In genomic region chr7:80630611-80631010, GRCh38 we compare ENCODE assay signal across 14 cellular contexts. TPM values are rescaled to one million over a fixed set of nuclear protein-coding genes. Genes with fewer than 3 reads are reported as not detected.
A peak's percentile ranks its signal among the peaks of the same experiment; 100 is the strongest.
DNase-seq lines count a peak whose midpoint lies in the region; ATAC-seq and TF ChIP-seq lines count a peak whose summit lies in the region.
"Had no signal": no experiment of that assay in that cellular context is flagged by ENCODE, and none has a peak within 500 bp of the region (broad histone marks: within the 10 kb centered on the region; RNA-seq: fewer than 3 reads in every experiment).

No MANE protein-coding gene starts in this region.

- no peak overlapping the region for H3K27ac ChIP-seq in ovary
- H3K27ac ChIP-seq: VCaP had no signal

- no peak for ATAC-seq in GM18519 (IDR thresholded peaks at IDR 0.05; ENCODE audit: low FRiP score, unreplicated experiment)
- ATAC-seq: stimulated activated naive CD8-positive, alpha-beta T cell treated with anti-CD3 and anti-CD28 coated beads, Interleukin-15, Interleukin-2, amounts not matched to agents 100 U/mL and 50 U/mL, for 24 hours had no signal

- no peaks in the 10 kb centered on the region for H3K36me3 ChIP-seq in ovary

- TF ChIP-seq CTCF in fibroblast of mammary gland (conservative IDR thresholded peaks at IDR 0.05; ENCODE audit: control insufficient read depth, insufficient read depth, low read depth, low read length) (no peak), ovary (IDR thresholded peaks at IDR 0.05) (no peak)

- H3K27me3 ChIP-seq in ovary: no peaks in the 10 kb centered on the region

- DNase-seq in SHP77 (lab: John Stamatoyannopoulos, UW) (peak; percentile 4 to 8), SHP77 treated with DMSO at 0.1 percent for 48 hours (lab: John Stamatoyannopoulos, UW) (no peak), NCI-H345 (lab: John Stamatoyannopoulos, UW) (peak; percentile 96), fibroblast of mammary gland (ENCODE audit: low read depth) (peak; percentile 46), stromal cell of bone marrow (ENCODE audit: low read depth) (peak; percentile 18), T1000 (lab: John Stamatoyannopoulos, UW) (no peak), ovary (no peak)
- DNase-seq: anterior cingulate cortex; immature natural killer cell; KG1; nephron progenitor cell; stimulated activated naive CD8-positive, alpha-beta T cell treated with anti-CD3 and anti-CD28 coated beads, Interleukin-15, Interleukin-2, amounts not matched to agents 100 U/mL and 50 U/mL, for 24 hours had no signal

- no peak overlapping the region for H3K4me3 ChIP-seq in fibroblast of mammary gland (ENCODE audit: control insufficient read depth, low read depth, low read length)
- H3K4me3 ChIP-seq in ovary: no peak overlapping the region

- 21 to 47% (median 26%) methylated on average over 4 of the region's 4 CpGs for WGBS in ovary, 3 donors

- no peaks in the 10 kb centered on the region for H3K9me3 ChIP-seq in ovary

- intact Hi-C loops in ovary (cut with DNase I): no loop called here

- TF ChIP-seq POLR2A in ovary (IDR thresholded peaks at IDR 0.05): no peak

- no peaks in the 10 kb centered on the region for H3K4me1 ChIP-seq in ovary (ENCODE audit: insufficient read depth)

- TF ChIP-seq EP300 in ovary (IDR thresholded peaks at IDR 0.05): no peak

RNA-seq across cellular contexts. Expression of gene CD36, which starts 7.8 kb away (rescaled TPM):
- total RNA-seq in ovary: 10 to 100 TPM in 3 of 7 donors, 1 to 10 TPM in 4; 3.1 to 16.1 (median 8.9) TPM
- polyA plus RNA-seq in ovary: 10 to 100 TPM in 1 of 2 donors, 1 to 10 TPM in 1; 9.1 to 55.4 TPM

Comparison
In these comparisons a context has a peak if more than half of its experiments do, and no peak if none do; other contexts are left out.
1. DNase-seq: peak in SHP77 (2 of 2), NCI-H345 (single experiment), fibroblast of mammary gland (single experiment) and stromal cell of bone marrow (single experiment); none in SHP77 treated with DMSO at 0.1 percent for 48 hours (single experiment), T1000 (single experiment) and ovary (0 of 5).